Comparison of ENCODE assay signal across 23 cellular contexts in genomic region chr3:40009991-40010390, GRCh38.
"Had no signal": no experiment of that assay in that cellular context is flagged by ENCODE, and none has a peak within 500 bp of the region (broad histone marks: within the 10 kb centered on the region; RNA-seq: fewer than 3 reads in every experiment).

No MANE protein-coding gene starts in this region.

- FAIRE-seq: endothelial cell of umbilical vein, kidney, pancreas, TTC549 had no signal

- H3K9me3 ChIP-seq: adrenal gland, ascending aorta, lower lobe of right lung, pancreas, psoas muscle, spleen, suprapubic skin, transverse colon had no signal

- H3K27ac ChIP-seq: adrenal gland, ascending aorta, brain microvascular endothelial cell, lower lobe of right lung, pancreas, psoas muscle, spleen, suprapubic skin, transverse colon, VCaP had no signal

- H3K36me3 ChIP-seq: adrenal gland, ascending aorta, brain microvascular endothelial cell, lower lobe of right lung, pancreas, spleen, suprapubic skin, transverse colon had no signal

- H3K27me3 ChIP-seq: adrenal gland, ascending aorta, brain microvascular endothelial cell, pancreas, spleen, suprapubic skin, transverse colon had no signal

- DNase-seq: activated CD4-positive, alpha-beta T cell treated with anti-CD3 and anti-CD28 coated beads for 4 hours; activated CD4-positive, alpha-beta T cell treated with anti-CD3 and anti-CD28 coated beads, Interleukin-2, amount 50 U/mL, for 4 hours; activated naive CD4-positive, alpha-beta T cell; activated T-cell treated with anti-CD3 and anti-CD28 coated beads for 4 hours; activated T-cell treated with anti-CD3 and anti-CD28 coated beads, Interleukin-2, amount 50 U/mL, for 72 hours; adrenal gland; brain microvascular endothelial cell; foreskin fibroblast; glutamatergic neuron; kidney; lower lobe of right lung; naive B cell; pancreas; psoas muscle; spleen; stimulated activated naive CD4-positive, alpha-beta T cell; T-helper 1 cell; transverse colon had no signal

- H3K4me1 ChIP-seq: adrenal gland, lower lobe of right lung, pancreas, psoas muscle, spleen, transverse colon had no signal

- H3K4me3 ChIP-seq: adrenal gland, ascending aorta, lower lobe of right lung, pancreas, psoas muscle, spleen, suprapubic skin, transverse colon had no signal
